1 cellular context compared by ENCODE assay signal in the genomic region with DNA sequence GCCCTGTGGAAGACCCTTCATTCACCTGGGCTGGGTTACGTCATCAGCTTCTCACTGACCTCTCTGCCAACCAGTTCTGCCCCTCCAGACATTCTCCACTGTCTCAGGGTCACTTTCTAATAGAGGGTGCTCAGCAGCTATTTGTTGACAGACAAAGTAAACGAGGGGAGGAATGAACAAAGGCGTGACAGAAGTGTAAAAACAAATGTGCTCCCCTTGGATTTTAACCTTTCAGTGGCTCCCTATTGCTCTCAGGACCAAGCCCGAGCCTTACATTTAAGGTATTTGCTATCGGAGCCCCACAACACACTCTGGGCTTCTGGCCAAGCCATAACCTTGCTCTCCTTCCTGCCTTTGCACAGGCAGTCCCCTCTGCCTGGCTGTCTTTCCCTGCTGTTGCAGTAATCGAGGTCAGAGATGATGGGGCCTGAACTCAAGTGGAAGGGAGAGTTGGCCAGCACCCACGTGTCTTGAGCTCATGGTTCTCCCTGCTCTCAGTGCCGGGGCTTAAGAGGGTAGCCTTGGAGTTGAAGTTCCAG.
TF ChIP-seq lines count a peak whose summit lies in the region.

No MANE protein-coding gene starts in this region.

TF ChIP-seq in WTC11, 78 proteins besides CTCF, POLR2A, EP300 and RAD21:
- TF ChIP-seq, protein P1, sequence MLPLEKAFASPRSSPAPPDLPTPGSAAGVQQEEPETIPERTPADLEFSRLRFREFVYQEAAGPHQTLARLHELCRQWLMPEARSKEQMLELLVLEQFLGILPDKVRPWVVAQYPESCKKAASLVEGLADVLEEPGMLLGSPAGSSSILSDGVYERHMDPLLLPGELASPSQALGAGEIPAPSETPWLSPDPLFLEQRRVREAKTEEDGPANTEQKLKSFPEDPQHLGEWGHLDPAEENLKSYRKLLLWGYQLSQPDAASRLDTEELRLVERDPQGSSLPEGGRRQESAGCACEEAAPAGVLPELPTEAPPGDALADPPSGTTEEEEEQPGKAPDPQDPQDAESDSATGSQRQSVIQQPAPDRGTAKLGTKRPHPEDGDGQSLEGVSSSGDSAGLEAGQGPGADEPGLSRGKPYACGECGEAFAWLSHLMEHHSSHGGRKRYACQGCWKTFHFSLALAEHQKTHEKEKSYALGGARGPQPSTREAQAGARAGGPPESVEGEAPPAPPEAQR (CRISPR knock-in tag; IDR thresholded peaks at IDR 0.05) = no peak
- TF ChIP-seq NR1H2 (CRISPR knock-in tag; IDR thresholded peaks at IDR 0.05) (no peak), GTF2I (CRISPR knock-in tag; conservative IDR thresholded peaks at IDR 0.05) (no peak)
